In the genomic region with DNA sequence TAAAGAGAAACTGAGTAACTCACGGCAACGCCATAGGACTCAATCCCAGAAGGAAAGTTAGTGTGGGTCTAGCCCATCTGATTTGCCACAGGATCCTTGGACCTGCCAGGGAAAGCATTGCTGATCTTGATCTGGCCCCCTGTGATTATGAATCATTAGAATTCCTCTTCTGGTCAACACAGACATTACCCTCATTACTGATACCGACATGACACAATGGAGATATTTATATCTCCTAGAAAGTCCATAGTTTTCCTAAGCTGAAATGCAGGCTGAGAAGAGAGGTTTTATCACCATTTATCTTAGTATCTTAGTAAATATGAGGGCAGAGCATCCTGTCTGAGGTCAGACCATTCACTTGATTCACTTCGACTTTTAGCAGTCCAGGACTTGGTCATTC, we compare ENCODE assay signal across 22 cellular contexts.
"Had no signal": no experiment of that assay in that cellular context is flagged by ENCODE, and none has a peak within 500 bp of the region (broad histone marks: within the 10 kb centered on the region; RNA-seq: fewer than 3 reads in every experiment).

No MANE protein-coding gene starts in this region.

- H3K79me2 ChIP-seq: parathyroid adenoma had no signal

- DNase-seq: effector memory CD4-positive, alpha-beta T cell; esophagus squamous epithelium; foreskin fibroblast; glutamatergic neuron; islet precursor cell; left lung; lower lobe of right lung; naive thymus-derived CD4-positive, alpha-beta T cell; nephron progenitor cell; retina; right lobe of liver; stimulated activated CD4-positive, alpha-beta T cell treated with anti-CD3 and anti-CD28 coated beads, Interleukin-2, amount 100 ng/mL, for 24 hours; stimulated activated CD4-positive, alpha-beta T cell treated with anti-CD3 and anti-CD28 coated beads, Interleukin-4, amount 100 ng/mL, for 4 hours; stimulated activated naive CD4-positive, alpha-beta T cell; thyroid gland; upper lobe of left lung; uterus had no signal

- H3K36me3 Mint-ChIP-seq: memory B cell; naive thymus-derived CD4-positive, alpha-beta T cell had no signal

- H3K4me3 Mint-ChIP-seq: memory B cell; naive thymus-derived CD4-positive, alpha-beta T cell; nephron progenitor cell had no signal

- H3K9me3 ChIP-seq: esophagus squamous epithelium, gastroesophageal sphincter, left lung, lower lobe of right lung, prostate gland, right lobe of liver, thyroid gland, upper lobe of left lung, uterus had no signal

- H3K27me3 Mint-ChIP-seq: memory B cell had no signal

- H3K27me3 ChIP-seq: esophagus squamous epithelium, gastroesophageal sphincter, left lung, right lobe of liver, thyroid gland, upper lobe of left lung, uterus had no signal

- H3K9me3 Mint-ChIP-seq: memory B cell, nephron progenitor cell had no signal

- ATAC-seq: gastroesophageal sphincter; left lung; lower lobe of right lung; naive thymus-derived CD4-positive, alpha-beta T cell; right lobe of liver had no signal

- H3K9ac ChIP-seq: parathyroid adenoma had no signal

- H3K27ac Mint-ChIP-seq: memory B cell; naive thymus-derived CD4-positive, alpha-beta T cell; nephron progenitor cell had no signal

- H3K4me1 ChIP-seq: esophagus squamous epithelium, gastroesophageal sphincter, left lung, lower lobe of right lung, parathyroid adenoma, prostate gland, right lobe of liver, thyroid gland, upper lobe of left lung, uterus had no signal

- H3K4me1 Mint-ChIP-seq: naive thymus-derived CD4-positive, alpha-beta T cell had no signal

- H3K36me3 ChIP-seq: esophagus squamous epithelium, gastroesophageal sphincter, left lung, lower lobe of right lung, prostate gland, right lobe of liver, thyroid gland, upper lobe of left lung, uterus had no signal

- H3K27ac ChIP-seq: epithelial cell of prostate, esophagus squamous epithelium, gastroesophageal sphincter, left lung, lower lobe of right lung, parathyroid adenoma, prostate gland, right lobe of liver, thyroid gland, upper lobe of left lung, uterus had no signal

- H3K4me3 ChIP-seq: esophagus squamous epithelium, gastroesophageal sphincter, left lung, lower lobe of right lung, prostate gland, right lobe of liver, thyroid gland, upper lobe of left lung, uterus had no signal
